In the genomic region with DNA sequence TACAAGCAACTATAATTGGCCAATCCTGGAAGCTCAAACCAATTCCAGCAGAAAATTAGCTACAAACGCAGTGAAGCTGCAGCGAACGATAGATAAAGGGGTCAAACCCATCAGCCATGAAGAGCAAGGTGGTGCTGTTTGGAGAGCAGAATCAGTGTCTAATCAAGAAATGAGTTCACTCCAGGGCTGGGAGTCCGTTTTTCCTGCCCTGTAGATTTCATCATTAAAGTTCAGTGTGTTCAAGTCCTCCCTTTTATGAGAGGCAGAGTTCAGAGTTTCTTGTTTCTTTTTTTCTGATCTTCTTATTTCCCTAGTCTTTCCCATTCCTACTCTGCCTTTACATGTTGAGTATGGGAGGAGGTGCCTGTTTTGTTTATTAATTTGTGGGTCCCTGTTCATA, we compare ENCODE assay signal across 9 cellular contexts. TPM values are rescaled to one million over a fixed set of nuclear protein-coding genes. Genes with fewer than 3 reads are reported as not detected.
"Had no signal": no experiment of that assay in that cellular context is flagged by ENCODE, and none has a peak within 500 bp of the region (broad histone marks: within the 10 kb centered on the region; RNA-seq: fewer than 3 reads in every experiment).

No MANE protein-coding gene starts in this region.

- H3K4me3 ChIP-seq: GM12878 had no signal

- FAIRE-seq: G401.6, GM12878, GM12891, GM12892, GM18507, GM19239 had no signal

- DNase-seq: GDM1, GF-D8 had no signal

- ATAC-seq: GM12878 had no signal

RNA-seq across cellular contexts. Expression of a gene that starts 30.4 kb away (rescaled TPM):
- total RNA-seq: G401, GM12878 had no signal
- polyA plus RNA-seq: GM12878 had no signal

RNA-seq across cellular contexts. Expression of a gene that starts 46.9 kb away (rescaled TPM):
- total RNA-seq: G401, GM12878 had no signal
- polyA plus RNA-seq: GM12878 had no signal
